ENCODE assay signal across 17 cellular contexts in the genomic region with DNA sequence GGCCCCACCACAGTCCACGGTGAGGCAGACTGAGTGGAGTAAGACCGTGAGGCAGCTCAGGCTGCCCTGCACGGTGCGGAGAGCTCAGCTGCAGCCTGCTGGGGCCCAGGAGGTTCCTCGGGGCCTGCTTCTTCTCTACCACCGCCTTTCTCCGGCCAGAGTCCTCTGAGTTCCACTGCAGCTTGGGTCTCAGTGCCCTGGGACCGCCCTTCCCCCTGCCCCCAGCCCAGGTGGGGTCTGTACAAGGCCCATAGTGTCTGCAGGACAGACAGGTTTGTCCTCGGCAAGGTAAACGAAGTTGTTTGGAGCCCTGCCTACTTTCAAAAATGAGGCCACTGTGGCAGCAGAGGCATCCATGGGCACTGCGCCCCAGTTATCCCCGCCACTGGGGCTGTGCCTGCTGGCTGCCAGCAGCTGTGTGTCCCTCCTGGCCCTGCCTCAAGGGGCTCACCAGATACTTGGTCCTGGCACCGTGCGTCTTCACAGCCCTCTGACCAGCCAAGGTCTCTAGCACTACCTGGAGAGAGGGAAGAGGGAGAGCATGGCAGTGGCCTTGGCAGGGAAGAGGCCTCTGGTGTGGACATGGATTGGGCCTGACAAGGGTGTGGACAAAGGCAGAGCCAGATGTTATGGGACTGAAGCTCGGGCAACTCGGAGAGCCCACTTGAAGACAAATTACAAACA. TPM values are rescaled to one million over a fixed set of nuclear protein-coding genes. Genes with fewer than 3 reads are reported as not detected.
DNase-seq lines count a peak whose midpoint lies in the region; ATAC-seq, FAIRE-seq and TF ChIP-seq lines count a peak whose summit lies in the region.
"Had no signal": no experiment of that assay in that cellular context is flagged by ENCODE, and none has a peak within 500 bp of the region (broad histone marks: within the 10 kb centered on the region; RNA-seq: fewer than 3 reads in every experiment).

No MANE protein-coding gene starts in this region.

- POLR2A ChIA-PET in activated CD4-positive, alpha-beta memory T cell treated with anti-CD3 and anti-CD28 coated beads, Interleukin-2, amount 10 ng/mL, durations not matched to agents 7 days and 5 days (lab: Charles Lee), result interaction anchor here (1.5 kb wide), 1 partner anchor 14 kb away, joined by 3 read pairs; no protein-coding TSS in a partner anchor

- peak; percentile 5 for FAIRE-seq in GM12891 (lab: Jason Lieb, UNC)
- FAIRE-seq: endothelial cell of umbilical vein, small intestine had no signal

- H3K9me3 Mint-ChIP-seq in CD14-positive monocyte (peaks cover 0 to 7% (median 0%) of the 10 kb centered on the region in 7 donors), memory B cell (no peaks in the 10 kb centered on the region)
- H3K9me3 Mint-ChIP-seq in activated CD4-positive, alpha-beta memory T cell treated with anti-CD3 and anti-CD28 coated beads, Interleukin-2, amount 10 ng/mL, durations not matched to agents 7 days and 5 days, result no peaks in the 10 kb centered on the region
- H3K9me3 Mint-ChIP-seq: HFFc6, type B pancreatic cell had no signal

- no peak for TF ChIP-seq CTCF in CD14-positive monocyte (IDR thresholded peaks at IDR 0.05)

- H3K27ac Mint-ChIP-seq in CD14-positive monocyte, result peak overlapping the region in 5 of 7 donors; percentile 36 to 86 (median 48)
- H3K27ac Mint-ChIP-seq in activated CD4-positive, alpha-beta memory T cell treated with anti-CD3 and anti-CD28 coated beads, Interleukin-2, amount 10 ng/mL, durations not matched to agents 7 days and 5 days, result peak overlapping the region; percentile 71
- H3K27ac Mint-ChIP-seq in memory B cell, result no peak overlapping the region
- H3K27ac Mint-ChIP-seq: HFFc6, type B pancreatic cell had no signal

- H3K36me3 Mint-ChIP-seq in CD14-positive monocyte (peaks cover 27 to 56% of the 10 kb centered on the region in 2 donors), memory B cell (peaks cover 3% of the 10 kb centered on the region)
- H3K36me3 Mint-ChIP-seq in activated CD4-positive, alpha-beta memory T cell treated with anti-CD3 and anti-CD28 coated beads, Interleukin-2, amount 10 ng/mL, durations not matched to agents 7 days and 5 days (ENCODE audit: low read depth), result peaks cover 41% of the 10 kb centered on the region
- H3K36me3 Mint-ChIP-seq: type B pancreatic cell had no signal

- H3K4me1 Mint-ChIP-seq in CD14-positive monocyte (peaks cover 23% of the 10 kb centered on the region), memory B cell (peaks cover 9% of the 10 kb centered on the region)
- H3K4me1 Mint-ChIP-seq in activated CD4-positive, alpha-beta memory T cell treated with anti-CD3 and anti-CD28 coated beads, Interleukin-2, amount 10 ng/mL, durations not matched to agents 7 days and 5 days, result peaks cover 21% of the 10 kb centered on the region

- H3K4me3 Mint-ChIP-seq in CD14-positive monocyte (peak overlapping the region in 1 of 2 donors; percentile 59), memory B cell (peak overlapping the region; percentile 46)
- H3K4me3 Mint-ChIP-seq in activated CD4-positive, alpha-beta memory T cell treated with anti-CD3 and anti-CD28 coated beads, Interleukin-2, amount 10 ng/mL, durations not matched to agents 7 days and 5 days, result no peak overlapping the region
- H3K4me3 Mint-ChIP-seq: HFFc6, type B pancreatic cell had no signal

- CTCF ChIA-PET in activated CD4-positive, alpha-beta memory T cell treated with anti-CD3 and anti-CD28 coated beads, Interleukin-2, amount 10 ng/mL, durations not matched to agents 7 days and 5 days (lab: Charles Lee), result no interaction called here

- no peak for TF ChIP-seq POLR2A in GM12891 (IDR thresholded peaks at IDR 0.05; ENCODE audit: low read depth, low read length)

- H3K27me3 Mint-ChIP-seq in CD14-positive monocyte (ENCODE audit: low read depth in 3 of 3), result peaks cover 0 to 44% (median 0%) of the 10 kb centered on the region in 3 donors
- H3K27me3 Mint-ChIP-seq in activated CD4-positive, alpha-beta memory T cell treated with anti-CD3 and anti-CD28 coated beads, Interleukin-2, amount 10 ng/mL, durations not matched to agents 7 days and 5 days, result no peaks in the 10 kb centered on the region
- H3K27me3 Mint-ChIP-seq in memory B cell, result no peaks in the 10 kb centered on the region
- H3K27me3 Mint-ChIP-seq: type B pancreatic cell had no signal

- DNase-seq in CD14-positive monocyte (ENCODE audit: low spot score) (no peak), GM12891 (ENCODE audit: insufficient read length, low spot score) (no peak), memory B cell (ENCODE audit: low spot score in 2 of 2) (no peak), pons (ENCODE audit: low spot score) (no peak), MV-4-11 (lab: John Stamatoyannopoulos, UW) (no peak)
- no peak for DNase-seq in activated CD4-positive, alpha-beta memory T cell treated with anti-CD3 and anti-CD28 coated beads, Interleukin-2, amount 10 ng/mL, durations not matched to agents 7 days and 5 days
- DNase-seq: activated T-cell treated with anti-CD3 and anti-CD28 coated beads, Interleukin-2, amount 50 U/mL, for 1 hour; DMS79; foreskin melanocyte; HFFc6; left ventricle myocardium inferior; NCI-H1417; RPMI8226 had no signal

- intact Hi-C loops in CD14-positive monocyte (cut with micrococcal nuclease), result loop anchor here in 1 of 2 donors (10.0 kb wide), 1 partner anchor 79 kb away; the partner anchor contains the start of gene MECP2

- ATAC-seq in memory B cell (ENCODE audit: low read depth) (no peak), GM21619 (IDR thresholded peaks at IDR 0.05; ENCODE audit: unreplicated experiment) (no peak)

TF ChIP-seq in GM12891, 5 proteins besides CTCF, POLR2A, EP300 and RAD21:
- TF ChIP-seq PAX5 (IDR thresholded peaks at IDR 0.05; ENCODE audit: insufficient read depth, low read length, severe bottlenecking) (no peak), SPI1 (IDR thresholded peaks at IDR 0.05; ENCODE audit: low read depth, low read length) (no peak), POLR2AphosphoS5 (IDR thresholded peaks at IDR 0.05; ENCODE audit: low read depth, low read length) (no peak), TAF1 (IDR thresholded peaks at IDR 0.05; ENCODE audit: low read depth, low read length) (no peak), POU2F2 (IDR thresholded peaks at IDR 0.05; ENCODE audit: low read depth, low read length) (no peak)

RNA-seq across cellular contexts. Expression of gene IRAK1, which starts 4.0 kb away (rescaled TPM):
- polyA plus RNA-seq in CD14-positive monocyte, result 10 to 100 TPM; 47.8 to 49.5 TPM
- 41.7 TPM for polyA plus RNA-seq in GM12891 (2012; ENCODE audit: low read depth, missing spikeins)
- total RNA-seq in activated CD4-positive, alpha-beta memory T cell treated with anti-CD3 and anti-CD28 coated beads, Interleukin-2, amount 10 ng/mL, durations not matched to agents 7 days and 5 days, result 100 to 1,000 TPM; 118 to 122 TPM

RNA-seq across cellular contexts. Expression of gene TMEM187, which starts 43.2 kb away (rescaled TPM):
- polyA plus RNA-seq in CD14-positive monocyte, result 1 to 10 TPM; 2.8 to 4.9 TPM
- 1.6 TPM for polyA plus RNA-seq in GM12891 (2012; ENCODE audit: low read depth, missing spikeins)
- 10 to 100 TPM in 1 of 2 experiments, 1 to 10 TPM in 1; 9.9 to 12.6 TPM for total RNA-seq in activated CD4-positive, alpha-beta memory T cell treated with anti-CD3 and anti-CD28 coated beads, Interleukin-2, amount 10 ng/mL, durations not matched to agents 7 days and 5 days

RNA-seq across cellular contexts. Expression of gene HCFC1, which starts 44.1 kb away (rescaled TPM):
- 1 to 10 TPM; 1.9 to 3.8 TPM for polyA plus RNA-seq in CD14-positive monocyte
- 21.1 TPM for polyA plus RNA-seq in GM12891 (2012; ENCODE audit: low read depth, missing spikeins)
- total RNA-seq in activated CD4-positive, alpha-beta memory T cell treated with anti-CD3 and anti-CD28 coated beads, Interleukin-2, amount 10 ng/mL, durations not matched to agents 7 days and 5 days, result 10 to 100 TPM; 88.3 to 93.1 TPM
